8 cellular contexts compared by ENCODE assay signal in the genomic region with DNA sequence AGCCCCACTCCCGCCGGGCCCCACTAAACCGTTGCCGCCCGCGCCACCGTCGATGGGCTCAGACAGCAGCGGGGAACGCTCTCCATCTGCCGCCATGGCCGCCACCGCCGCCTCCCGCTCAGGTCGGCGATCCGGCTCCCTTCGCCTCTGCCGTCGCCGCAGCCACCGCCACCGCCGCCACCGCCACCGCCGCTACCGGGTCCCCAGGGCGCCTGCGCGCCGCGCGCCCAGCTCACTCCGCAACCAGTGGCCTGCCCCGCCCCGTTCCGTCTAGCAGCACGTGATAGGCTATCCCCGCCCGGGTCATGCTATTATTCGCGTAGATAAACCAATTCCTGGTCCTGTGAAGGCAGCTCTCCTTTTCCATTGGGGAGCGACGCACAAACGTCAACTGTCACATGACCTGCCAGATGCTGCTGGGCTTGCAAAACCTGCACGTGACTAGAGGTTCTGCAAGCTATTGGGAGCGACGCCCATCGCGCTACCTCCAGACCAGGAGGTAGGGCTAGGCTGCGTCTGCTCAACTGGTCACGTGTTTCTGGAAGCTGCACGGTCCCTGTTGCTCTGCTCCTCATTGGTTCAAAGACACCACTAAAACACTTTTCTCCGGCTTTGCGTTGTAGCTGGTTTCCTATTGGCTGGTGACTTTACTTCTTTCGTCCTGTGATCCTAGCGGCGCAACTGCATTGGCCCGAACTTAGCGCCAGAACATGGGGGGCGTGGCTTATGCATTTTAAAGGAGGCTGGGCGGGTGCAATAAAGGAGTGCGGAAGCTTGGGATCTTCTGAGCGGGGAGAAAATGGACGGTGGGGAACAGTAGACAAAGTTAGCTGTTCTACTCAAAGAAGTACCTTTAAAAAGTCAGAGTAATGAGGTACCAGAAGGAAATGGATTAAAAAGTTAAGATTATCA. TPM values are rescaled to one million over a fixed set of nuclear protein-coding genes. Genes with fewer than 3 reads are reported as not detected.
DNase-seq lines count a peak whose midpoint lies in the region; FAIRE-seq and TF ChIP-seq lines count a peak whose summit lies in the region.

A gene (minus strand): TSS at position 205 of the 912 bp plus-strand sequence. CDS start 109 bp downstream, at position 96.

- peaks cover 16% of the 10 kb centered on the region; the same call in 1 of the 2 replicates for H3K36me3 Mint-ChIP-seq in HFFc6 (ENCODE audit: low read depth)
- peaks cover 34% of the 10 kb centered on the region for H3K36me3 Mint-ChIP-seq in activated naive CD4-positive, alpha-beta T cell treated with anti-CD3 and anti-CD28 coated beads, Interleukin-2, amount 10 ng/mL, durations not matched to agents 7 days and 5 days

- H3K4me1 ChIP-seq in neuronal stem cell (ENCODE audit: control insufficient read depth in 2 of 2, insufficient read depth in 1 of 2, low read depth in 1 of 2, low read length in 2 of 2): peaks cover 7 to 12% of the 10 kb centered on the region in 2 donors

- no peak within 1 kb of the TSS for H2BK120ac ChIP-seq in neuronal stem cell (ENCODE audit: low read depth, low read length)

- no peaks in the 10 kb centered on the region for H3K27me3 ChIP-seq in neuronal stem cell (ENCODE audit: control insufficient read depth in 3 of 3, insufficient read depth in 3 of 3, low read depth in 1 of 3, low read length in 3 of 3)

- H3K36me3 ChIP-seq in SK-N-MC (ENCODE audit: insufficient read depth, low read length) (peaks cover 37% of the 10 kb centered on the region), neuronal stem cell (replicated peaks in 1 of 2; ENCODE audit: control insufficient read depth in 2 of 2, insufficient read depth in 2 of 2, low read length in 2 of 2) (peaks cover 32 to 40% of the 10 kb centered on the region in 2 donors)

- peak within 1 kb of the TSS; percentile 94 for H3K9ac ChIP-seq in SK-N-MC (ENCODE audit: insufficient read length)
- H3K9ac ChIP-seq in neuronal stem cell (ENCODE audit: low read depth, low read length, poor library complexity): peak within 1 kb of the TSS; percentile 98

- H4K8ac ChIP-seq in neuronal stem cell (ENCODE audit: low read depth, low read length): no peak within 1 kb of the TSS

- peak within 1 kb of the TSS; percentile 49 for H3K4me2 ChIP-seq in neuronal stem cell (ENCODE audit: insufficient read depth, low read length, poor library complexity, severe bottlenecking)

- FAIRE-seq in frontal cortex (lab: Jason Lieb, UNC): peak; percentile 94

- H3K9me3 Mint-ChIP-seq in HFFc6: no peaks in the 10 kb centered on the region
- no peaks in the 10 kb centered on the region for H3K9me3 Mint-ChIP-seq in activated naive CD4-positive, alpha-beta T cell treated with anti-CD3 and anti-CD28 coated beads, Interleukin-2, amount 10 ng/mL, durations not matched to agents 7 days and 5 days

- H3K4me3 ChIP-seq in NB4 (ENCODE audit: low read depth, low read length) (peak within 1 kb of the TSS; percentile 92), SK-N-MC (peak within 1 kb of the TSS; percentile 86), neuronal stem cell (ENCODE audit: low read length in 2 of 2) (peak within 1 kb of the TSS; percentile 77 to 94)

- no peak within 1 kb of the TSS for H3K4ac ChIP-seq in neuronal stem cell (ENCODE audit: low read length)

- H3K14ac ChIP-seq in neuronal stem cell (ENCODE audit: low read length): peak within 1 kb of the TSS; percentile 56

- peaks cover 26% of the 10 kb centered on the region for H3K4me1 Mint-ChIP-seq in HFFc6 (ENCODE audit: low read depth)
- H3K4me1 Mint-ChIP-seq in activated naive CD4-positive, alpha-beta T cell treated with anti-CD3 and anti-CD28 coated beads, Interleukin-2, amount 10 ng/mL, durations not matched to agents 7 days and 5 days: peaks cover 39% of the 10 kb centered on the region

- TF ChIP-seq CTCF in HFFc6 (IDR thresholded peaks at IDR 0.05): no peak
- TF ChIP-seq CTCF in NB4 (IDR thresholded peaks at IDR 0.05; ENCODE audit: low read depth, low read length): no peak
- TF ChIP-seq CTCF in subcutaneous adipose tissue (IDR thresholded peaks at IDR 0.05; ENCODE audit: low read depth): no peak

- peak within 1 kb of the TSS; percentile 34 for H2AK5ac ChIP-seq in neuronal stem cell (ENCODE audit: low read depth, low read length)

- H3K27ac ChIP-seq in SK-N-MC: peak within 1 kb of the TSS; percentile 88
- H3K27ac ChIP-seq in neuronal stem cell (replicated peaks; ENCODE audit: low read length): peak within 1 kb of the TSS; percentile 82

- peak within 1 kb of the TSS; percentile 89 for H3K27ac Mint-ChIP-seq in HFFc6
- H3K27ac Mint-ChIP-seq in activated naive CD4-positive, alpha-beta T cell treated with anti-CD3 and anti-CD28 coated beads, Interleukin-2, amount 10 ng/mL, durations not matched to agents 7 days and 5 days: peak within 1 kb of the TSS; percentile 91

- CTCF ChIA-PET in activated naive CD4-positive, alpha-beta T cell treated with anti-CD3 and anti-CD28 coated beads, Interleukin-2, amount 10 ng/mL, durations not matched to agents 7 days and 5 days (lab: Charles Lee): interaction anchor here (1.1 to 3.1 kb wide), 6 partner anchors 12 to 220 kb away, joined by 3 to 11 read pairs (median 4); no protein-coding TSS in a partner anchor

- H3K27me3 Mint-ChIP-seq in HFFc6 (ENCODE audit: insufficient read depth): peaks cover 9% of the 10 kb centered on the region
- peaks cover 4% of the 10 kb centered on the region for H3K27me3 Mint-ChIP-seq in activated naive CD4-positive, alpha-beta T cell treated with anti-CD3 and anti-CD28 coated beads, Interleukin-2, amount 10 ng/mL, durations not matched to agents 7 days and 5 days

- peak within 1 kb of the TSS; percentile 60 for H2AFZ ChIP-seq in neuronal stem cell (ENCODE audit: low read length)

- peak within 1 kb of the TSS; percentile 86 for H3K23ac ChIP-seq in neuronal stem cell (ENCODE audit: low read depth, low read length, poor library complexity)

- H3K9me3 ChIP-seq in SK-N-MC (ENCODE audit: low read depth, low read length): no peaks in the 10 kb centered on the region
- no peaks in the 10 kb centered on the region for H3K9me3 ChIP-seq in neuronal stem cell (replicated peaks in 1 of 2; ENCODE audit: control insufficient read depth in 2 of 2, insufficient read depth in 1 of 2, low read depth in 1 of 2, low read length in 2 of 2)

- no CpG with 5 or more reads among the region's 67 CpGs for WGBS in neuronal stem cell (ENCODE audit: extremely low coverage in 2 of 2, insufficient read length in 2 of 2, insufficient replicate concordance in 1 of 2), 2 donors

- no peaks in the 10 kb centered on the region for H3K79me1 ChIP-seq in neuronal stem cell (ENCODE audit: low read depth, low read length)

- peak; percentile 100 for DNase-seq in GM04503 (ENCODE audit: low read depth)
- DNase-seq in HFFc6: peak; percentile 100
- peak; percentile 100 for DNase-seq in NB4 (ENCODE audit: low read depth)
- peak; percentile 99 for DNase-seq in SK-N-MC (ENCODE audit: low read depth, low spot score)
- peak; percentile 98 for DNase-seq in activated naive CD4-positive, alpha-beta T cell treated with anti-CD3 and anti-CD28 coated beads, Interleukin-2, amount 10 ng/mL, durations not matched to agents 7 days and 5 days
- peak; percentile 94 to 95 for DNase-seq in frontal cortex (ENCODE audit: low spot score in 2 of 2)
- peak; percentile 99 for DNase-seq in neuronal stem cell (ENCODE audit: low spot score)

- peak within 1 kb of the TSS; percentile 96 for H3K4me3 Mint-ChIP-seq in HFFc6
- peak within 1 kb of the TSS; percentile 96 for H3K4me3 Mint-ChIP-seq in activated naive CD4-positive, alpha-beta T cell treated with anti-CD3 and anti-CD28 coated beads, Interleukin-2, amount 10 ng/mL, durations not matched to agents 7 days and 5 days

- peak within 1 kb of the TSS; percentile 98 for H3K18ac ChIP-seq in neuronal stem cell (ENCODE audit: low read length)

- no peak within 1 kb of the TSS for H4K91ac ChIP-seq in neuronal stem cell (ENCODE audit: low read depth, low read length, poor library complexity)

- peak; percentile 68 for TF ChIP-seq POLR2A in NB4 (IDR thresholded peaks at IDR 0.05; ENCODE audit: extremely low read depth, insufficient read length)

- no peak within 1 kb of the TSS for H2BK12ac ChIP-seq in neuronal stem cell (ENCODE audit: low read length)

- H2BK5ac ChIP-seq in neuronal stem cell (ENCODE audit: low read length): peak within 1 kb of the TSS; percentile 32

- H2BK15ac ChIP-seq in neuronal stem cell (ENCODE audit: low read length): no peak within 1 kb of the TSS

RNA-seq across cellular contexts. Expression of the gene that starts here (rescaled TPM):
- total RNA-seq in HFFc6 (2021; fragmentation: NEBNext Ultra II Directional; extraction: Animal tissue kit (Norgen Biotek cat#: 25700)): 10 to 100 TPM; 17.0 to 20.3 (median 19.2) TPM
- total RNA-seq in frontal cortex (33.8 TPM), subcutaneous adipose tissue (10 to 100 TPM; 15.8 to 32.0 (median 25.9) TPM)
- 37.1 TPM for polyA plus RNA-seq in neuronal stem cell (2013, experiment 1 of 2)
- 33.8 TPM for polyA plus RNA-seq in neuronal stem cell (2013, experiment 2 of 2)

Comparison
In these comparisons a context has a peak if more than half of its experiments do, and no peak if none do; other contexts are left out.
1. Peak in every context shown above with its lines: DNase-seq, H3K4me3 ChIP-seq and H3K27ac ChIP-seq.